7 cellular contexts compared by ENCODE assay signal in the genomic region with DNA sequence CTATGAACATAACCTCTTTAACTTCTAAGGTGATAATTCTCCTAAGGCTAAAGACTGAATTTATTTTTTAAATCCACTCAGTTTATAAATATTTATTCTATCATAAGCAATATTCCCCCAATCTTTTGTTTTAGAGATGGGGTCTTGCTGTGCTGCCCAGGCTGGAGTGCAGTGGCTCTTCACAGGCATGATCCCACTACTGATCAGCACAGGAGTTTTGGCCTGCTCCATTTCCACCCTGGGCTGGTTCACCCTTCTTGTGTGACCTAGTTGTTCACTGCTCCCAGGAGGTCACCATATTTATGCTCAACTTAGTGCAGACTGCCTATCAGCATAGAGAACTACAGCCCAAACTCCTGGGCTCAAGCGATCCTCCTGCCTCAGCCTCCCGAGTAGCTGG.
"Had no signal": no experiment of that assay in that cellular context is flagged by ENCODE, and none has a peak within 500 bp of the region (broad histone marks: within the 10 kb centered on the region; RNA-seq: fewer than 3 reads in every experiment).

No MANE protein-coding gene starts in this region.

- FAIRE-seq: H1, H54 had no signal

- DNase-seq: H9, HCEC 1CT, IMR-90, KBM-7 had no signal

- H3K4me3 Mint-ChIP-seq: GM23338, H9 had no signal

- H3K9me3 Mint-ChIP-seq: GM23338, H9 had no signal

- H3K27ac Mint-ChIP-seq: GM23338, H9 had no signal

- ATAC-seq: GM23338 had no signal

- H3K4me1 Mint-ChIP-seq: GM23338, H9 had no signal
